Comparison of ENCODE assay signal across 10 cellular contexts in genomic region chr11:120296554-120296953, GRCh38. TPM values are rescaled to one million over a fixed set of nuclear protein-coding genes. Genes with fewer than 3 reads are reported as not detected.
"Had no signal": no experiment of that assay in that cellular context is flagged by ENCODE, and none has a peak within 500 bp of the region (broad histone marks: within the 10 kb centered on the region; RNA-seq: fewer than 3 reads in every experiment).

No MANE protein-coding gene starts in this region.

- H3K9ac ChIP-seq: GM23248 had no signal

- DNase-seq: GM23248, GOT3, H7, H9, HCEC 1CT had no signal

- H3K4me2 ChIP-seq: GM23338 had no signal

- H3K27ac Mint-ChIP-seq: GM23338, H9 had no signal

- H3K4me1 ChIP-seq: HAP-1 had no signal

- H3K36me3 ChIP-seq: HAP-1 had no signal

- H3K9me3 ChIP-seq: HAP-1 had no signal

- ATAC-seq: GM23338, HCT116 had no signal

- H3K4me3 ChIP-seq: GM23248, GM23338, HAP-1 had no signal

- H2AFZ ChIP-seq: GM23248, GM23338 had no signal

- FAIRE-seq: H1, H54 had no signal

- H3K4me3 Mint-ChIP-seq: GM23338, H9 had no signal

- H3K27ac ChIP-seq: GM23248 had no signal

- H3K9me3 Mint-ChIP-seq: GM23338, H9 had no signal

RNA-seq across cellular contexts. Expression of gene POU2F3, which starts 56.6 kb away (rescaled TPM):
- total RNA-seq: GM23248, H7 had no signal
- polyA plus RNA-seq: GM23248 had no signal
